ENCODE assay signal across 10 cellular contexts in the genomic region with DNA sequence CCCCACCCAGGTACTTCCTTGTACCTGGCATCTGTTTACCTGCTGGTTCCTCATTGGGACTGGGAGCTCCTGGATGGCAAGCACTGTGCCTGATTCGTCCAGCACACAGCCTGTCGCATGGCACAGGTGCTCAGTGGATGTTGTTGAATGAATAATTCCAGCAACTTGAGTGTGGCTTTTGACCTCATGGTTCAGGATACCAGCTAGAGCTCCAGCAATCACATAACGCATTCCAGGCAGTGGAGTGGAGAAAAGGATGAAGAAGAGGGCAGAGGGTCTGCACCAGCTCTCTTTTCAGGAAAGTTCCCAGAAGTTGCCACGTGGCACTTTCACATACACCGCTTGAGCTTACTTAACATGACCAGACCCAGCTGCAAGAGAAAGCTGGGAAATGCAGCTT. TPM values are rescaled to one million over a fixed set of nuclear protein-coding genes. Genes with fewer than 3 reads are reported as not detected.
A peak's percentile ranks its signal among the peaks of the same experiment; 100 is the strongest.
DNase-seq lines count a peak whose midpoint lies in the region; ATAC-seq and TF ChIP-seq lines count a peak whose summit lies in the region.
"Had no signal": no experiment of that assay in that cellular context is flagged by ENCODE, and none has a peak within 500 bp of the region (broad histone marks: within the 10 kb centered on the region; RNA-seq: fewer than 3 reads in every experiment).

No MANE protein-coding gene starts in this region.

- H3K36me3 Mint-ChIP-seq in CD4-positive, alpha-beta T cell (ENCODE audit: low read depth) = no peaks in the 10 kb centered on the region
- H3K36me3 Mint-ChIP-seq in endodermal cell (ENCODE audit: low read depth) = no peaks in the 10 kb centered on the region

- peaks cover 34% of the 10 kb centered on the region for H3K4me1 Mint-ChIP-seq in CD4-positive, alpha-beta T cell (ENCODE audit: low read depth)
- H3K4me1 Mint-ChIP-seq in endodermal cell = peaks cover 20% of the 10 kb centered on the region

- peak overlapping the region; percentile 94 for H3K27ac Mint-ChIP-seq in CD4-positive, alpha-beta T cell
- no peak overlapping the region for H3K27ac Mint-ChIP-seq in endodermal cell

- TF ChIP-seq CTCF in CD4-positive, alpha-beta T cell (IDR thresholded peaks at IDR 0.05) = no peak
- no peak for TF ChIP-seq CTCF in endodermal cell (conservative IDR thresholded peaks at IDR 0.05)
- TF ChIP-seq CTCF in neutrophil (IDR thresholded peaks at IDR 0.05) = no peak
- no peak for TF ChIP-seq CTCF in BE2C (IDR thresholded peaks at IDR 0.05; ENCODE audit: low read depth, low read length)

- no peaks in the 10 kb centered on the region for H3K9me3 Mint-ChIP-seq in CD4-positive, alpha-beta T cell
- no peaks in the 10 kb centered on the region for H3K9me3 Mint-ChIP-seq in endodermal cell

- ATAC-seq in CD4-positive, alpha-beta T cell (ENCODE audit: poor library complexity) = no peak
- no peak for ATAC-seq in HG03342 (IDR thresholded peaks at IDR 0.05; ENCODE audit: unreplicated experiment)
- ATAC-seq: activated CD4-positive, CD25-positive, alpha-beta regulatory T cell treated with anti-CD3 and anti-CD28 coated beads, Interleukin-2, amount 50 U/mL, for 24 hours had no signal

- POLR2A ChIA-PET in CD4-positive, alpha-beta T cell (lab: Charles Lee) = interaction anchor here (0.7 to 2.2 kb wide), 4 partner anchors 22 to 1207 kb away, joined by 4 to 6 read pairs (median 4); a partner anchor contains a TSS
- POLR2A ChIA-PET in HEK293T (lab: Yijun Ruan, JAX) = interaction anchor here (1.2 to 1.8 kb wide), 2 partner anchors 14 to 48 kb away, joined by 4 to 5 read pairs; a partner anchor contains a TSS

- H3K4me3 ChIP-seq in endodermal cell (ENCODE audit: low read length) (no peak overlapping the region), neutrophil (ENCODE audit: low read depth in 1 of 2, low read length in 1 of 2) (peak overlapping the region; percentile 77 to 98), BE2C (ENCODE audit: low read depth, low read length) (no peak overlapping the region)

- peak overlapping the region; percentile 91 for H3K4me3 Mint-ChIP-seq in CD4-positive, alpha-beta T cell
- H3K4me3 Mint-ChIP-seq in endodermal cell = peak overlapping the region; percentile 69

- whole genome bisulfite sequencing in endodermal cell (ENCODE audit: insufficient coverage in 1 of 2, insufficient read length in 1 of 2), 2 experiments = 83 to 85% methylated on average over 5 of the region's 5 CpGs

- no peaks in the 10 kb centered on the region for H3K27me3 Mint-ChIP-seq in CD4-positive, alpha-beta T cell
- peaks cover 32% of the 10 kb centered on the region for H3K27me3 Mint-ChIP-seq in endodermal cell (ENCODE audit: insufficient read depth)

- DNase-seq in CD4-positive, alpha-beta T cell = no peak
- DNase-seq in MV-4-11 (lab: John Stamatoyannopoulos, UW) = peak; percentile 8
- DNase-seq in endodermal cell = no peak
- no peak for DNase-seq in HEK293T (ENCODE audit: extremely low spot score)
- DNase-seq in NCI-H1105 treated with DMSO at 0.1 percent for 48 hours (lab: John Stamatoyannopoulos, UW) = no peak
- DNase-seq in BE2C = no peak

- no peak overlapping the region for H3K27ac ChIP-seq in CD4-positive, alpha-beta T cell (ENCODE audit: low read depth, low read length)
- H3K27ac ChIP-seq in endodermal cell (ENCODE audit: low read depth, low read length) = no peak overlapping the region
- H3K27ac ChIP-seq in neutrophil = peak overlapping the region; percentile 87

- intact Hi-C loops in CD4-positive, alpha-beta T cell (cut with DNase I, micrococcal nuclease) = no loop called here

- no peaks in the 10 kb centered on the region for H3K9me3 ChIP-seq in CD4-positive, alpha-beta T cell (ENCODE audit: control insufficient read depth, low read length)
- H3K9me3 ChIP-seq in endodermal cell (ENCODE audit: control insufficient read depth, low read length) (no peaks in the 10 kb centered on the region), neutrophil (no peaks in the 10 kb centered on the region), BE2C (no peaks in the 10 kb centered on the region)

- H3K27me3 ChIP-seq in CD4-positive, alpha-beta T cell (ENCODE audit: control insufficient read depth, insufficient read depth, low read length) = no peaks in the 10 kb centered on the region
- H3K27me3 ChIP-seq in endodermal cell (ENCODE audit: control insufficient read depth, insufficient read depth, low read length, poor library complexity, severe bottlenecking) (peaks cover 24% of the 10 kb centered on the region), neutrophil (peaks cover 5% of the 10 kb centered on the region), BE2C (no peaks in the 10 kb centered on the region)

- H3K4me1 ChIP-seq in endodermal cell (ENCODE audit: control insufficient read depth, insufficient read depth, low read length) = no peaks in the 10 kb centered on the region
- H3K4me1 ChIP-seq in neutrophil (ENCODE audit: control insufficient read depth in 1 of 2, insufficient read depth in 1 of 2, low read depth in 1 of 2, low read length in 1 of 2) = peaks cover 37 to 61% of the 10 kb centered on the region in 2 experiments
- H3K4me1 ChIP-seq in BE2C = peaks cover 7% of the 10 kb centered on the region

- H3K9ac ChIP-seq in endodermal cell (ENCODE audit: extremely low read depth, low read length, poor library complexity, severe bottlenecking) = no peak overlapping the region

- CTCF ChIA-PET in CD4-positive, alpha-beta T cell (lab: Charles Lee) = interaction anchor here (0.8 to 1.3 kb wide), 3 partner anchors 20 to 48 kb away, joined by 3 to 4 read pairs (median 3); a partner anchor contains a TSS
- CTCF ChIA-PET in HEK293T (lab: Yijun Ruan, JAX) = interaction anchor here (1.0 kb wide), 2 partner anchors 20 to 48 kb away, joined by 3 read pairs; a partner anchor contains a TSS

- H3K36me3 ChIP-seq in endodermal cell (ENCODE audit: control insufficient read depth, insufficient read depth, low read length) = no peaks in the 10 kb centered on the region
- H3K36me3 ChIP-seq in neutrophil = peaks cover 41% of the 10 kb centered on the region
- H3K36me3 ChIP-seq in BE2C = no peaks in the 10 kb centered on the region

TF ChIP-seq in HEK293T, 16 proteins besides CTCF, POLR2A, EP300 and RAD21:
- TF ChIP-seq L3MBTL2 (conservative IDR thresholded peaks at IDR 0.05) (no peak), ARNT (IDR thresholded peaks at IDR 0.05) (no peak), CTBP1 (IDR thresholded peaks at IDR 0.05; ENCODE audit: borderline replicate concordance) (no peak), TARDBP (IDR thresholded peaks at IDR 0.05) (no peak), FOXA1 (IDR thresholded peaks at IDR 0.05) (no peak), SP1 (IDR thresholded peaks at IDR 0.05) (no peak), FOXM1 (IDR thresholded peaks at IDR 0.05; ENCODE audit: borderline replicate concordance) (no peak)

RNA-seq across cellular contexts. Expression of a gene that starts 1.3 kb away (rescaled TPM):
- 1 to 10 TPM; 4.8 to 4.9 TPM for total RNA-seq in CD4-positive, alpha-beta T cell
- total RNA-seq in endodermal cell = 1 to 10 TPM; 3.8 to 6.3 TPM
- polyA plus RNA-seq in endodermal cell (2013, experiment 1 of 2) = 5.4 TPM
- 5.2 TPM for polyA plus RNA-seq in endodermal cell (2013, experiment 2 of 2)
- 11.6 TPM for polyA plus RNA-seq in BE2C (2012; ENCODE audit: insufficient read depth, insufficient read length, low read depth)

RNA-seq across cellular contexts. Expression of a gene that starts 22.1 kb away (rescaled TPM):
- total RNA-seq in CD4-positive, alpha-beta T cell = 1 to 10 TPM in 1 of 2 experiments, under 1 TPM in 1; 0.34 to 1.0 TPM
- not detected for total RNA-seq in endodermal cell
- polyA plus RNA-seq in endodermal cell (2013, experiment 1 of 2) = not detected
- not detected for polyA plus RNA-seq in endodermal cell (2013, experiment 2 of 2)
- polyA plus RNA-seq in BE2C (2012; ENCODE audit: insufficient read depth, insufficient read length, low read depth) = 0.26 TPM
- total RNA-seq: renal cortical epithelial cell had no signal

RNA-seq across cellular contexts. Expression of a gene that starts 48.1 kb away (rescaled TPM):
- 10 to 100 TPM; 25.0 to 29.5 TPM for total RNA-seq in CD4-positive, alpha-beta T cell
- total RNA-seq in endodermal cell = 10 to 100 TPM; 74.5 to 75.9 TPM
- 72.1 TPM for polyA plus RNA-seq in endodermal cell (2013, experiment 1 of 2)
- 66.8 TPM for polyA plus RNA-seq in endodermal cell (2013, experiment 2 of 2)
- 13.3 TPM for polyA plus RNA-seq in BE2C (2012; ENCODE audit: insufficient read depth, insufficient read length, low read depth)

Comparison
In these comparisons a context has a peak if more than half of its experiments do, and no peak if none do; other contexts are left out.
1. H3K4me3 ChIP-seq: peak in neutrophil (2 of 2); none in endodermal cell (single experiment) and BE2C (single experiment).